In the genomic region with DNA sequence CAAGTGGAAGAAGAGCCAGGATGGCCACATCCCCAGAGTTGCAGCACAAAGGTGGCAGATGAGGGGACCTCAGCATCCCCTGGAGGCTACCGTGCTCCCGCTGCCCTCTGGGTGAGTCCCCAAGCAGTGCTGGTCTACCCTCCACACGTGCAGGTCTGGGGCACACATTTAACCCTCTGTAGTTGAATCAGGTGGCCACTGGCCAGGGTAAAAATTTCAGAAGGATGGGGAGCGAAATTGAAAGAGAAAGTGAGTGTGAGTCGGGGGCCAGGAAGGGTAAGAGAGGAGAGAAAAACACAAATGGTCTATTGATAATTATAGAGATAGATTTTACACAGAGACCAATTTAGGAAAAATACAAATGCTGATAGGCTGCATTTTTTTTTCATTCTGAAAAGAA, we compare ENCODE assay signal across 12 cellular contexts.
DNase-seq lines count a peak whose midpoint lies in the region; ATAC-seq lines count a peak whose summit lies in the region.
"Had no signal": no experiment of that assay in that cellular context is flagged by ENCODE, and none has a peak within 500 bp of the region (broad histone marks: within the 10 kb centered on the region; RNA-seq: fewer than 3 reads in every experiment).

No MANE protein-coding gene starts in this region.

- peaks cover 3% of the 10 kb centered on the region for H3K27me3 Mint-ChIP-seq in T-helper 1 cell treated with Interleukin-12 subunit alpha and Interleukin-12 subunit beta and Interleukin-4 antibody, amounts not matched to agents 30 μg/mL and 1 μg/mL, for 36 hours (ENCODE audit: low read depth)

- H3K9me3 ChIP-seq in effector memory CD4-positive, alpha-beta T cell (ENCODE audit: control insufficient read depth, low read length), result no peaks in the 10 kb centered on the region

- no peaks in the 10 kb centered on the region for H3K36me3 Mint-ChIP-seq in T-helper 1 cell treated with Interleukin-12 subunit alpha and Interleukin-12 subunit beta and Interleukin-4 antibody, amounts not matched to agents 30 μg/mL and 1 μg/mL, for 36 hours (ENCODE audit: low read depth)
- no peaks in the 10 kb centered on the region for H3K36me3 Mint-ChIP-seq in stimulated activated effector memory CD8-positive, alpha-beta T cell treated with anti-CD3 and anti-CD28 coated beads, Interleukin-12 subunit alpha, Interleukin-12 subunit beta, amount 100 ng/mL, for 72 hours

- ATAC-seq in HG02623 (IDR thresholded peaks at IDR 0.05; ENCODE audit: unreplicated experiment) (peak; percentile 22), HG03439 (IDR thresholded peaks at IDR 0.05; ENCODE audit: unreplicated experiment) (peak; percentile 30)
- ATAC-seq in stimulated activated effector memory CD8-positive, alpha-beta T cell treated with anti-CD3 and anti-CD28 coated beads, Interleukin-12 subunit alpha, Interleukin-12 subunit beta, amount 100 ng/mL, for 72 hours, result no peak

- H3K4me3 Mint-ChIP-seq in T-helper 1 cell treated with Interleukin-12 subunit alpha and Interleukin-12 subunit beta and Interleukin-4 antibody, amounts not matched to agents 30 μg/mL and 1 μg/mL, for 36 hours, result peak overlapping the region; percentile 9
- peak overlapping the region; percentile 11 for H3K4me3 Mint-ChIP-seq in stimulated activated effector memory CD8-positive, alpha-beta T cell treated with anti-CD3 and anti-CD28 coated beads, Interleukin-12 subunit alpha, Interleukin-12 subunit beta, amount 100 ng/mL, for 72 hours
- H3K4me3 Mint-ChIP-seq: activated naive CD8-positive, alpha-beta T cell had no signal

- no peaks in the 10 kb centered on the region for H3K36me3 ChIP-seq in effector memory CD4-positive, alpha-beta T cell (ENCODE audit: control insufficient read depth, insufficient read depth, low read length)

- no peaks in the 10 kb centered on the region for H3K4me1 ChIP-seq in effector memory CD4-positive, alpha-beta T cell (ENCODE audit: control insufficient read depth, insufficient read depth, low read length, poor library complexity, severe bottlenecking)

- no peak overlapping the region for H3K27ac ChIP-seq in effector memory CD4-positive, alpha-beta T cell (ENCODE audit: insufficient read depth, low read length, poor library complexity, severe bottlenecking)
- H3K27ac ChIP-seq: 22Rv1 had no signal

- peaks cover 7% of the 10 kb centered on the region for H3K4me1 Mint-ChIP-seq in T-helper 1 cell treated with Interleukin-12 subunit alpha and Interleukin-12 subunit beta and Interleukin-4 antibody, amounts not matched to agents 30 μg/mL and 1 μg/mL, for 36 hours (ENCODE audit: low read depth)
- H3K4me1 Mint-ChIP-seq in stimulated activated effector memory CD8-positive, alpha-beta T cell treated with anti-CD3 and anti-CD28 coated beads, Interleukin-12 subunit alpha, Interleukin-12 subunit beta, amount 100 ng/mL, for 72 hours, result peaks cover 13% of the 10 kb centered on the region

- H3K4me3 ChIP-seq in effector memory CD4-positive, alpha-beta T cell (ENCODE audit: insufficient read depth, low read depth, low read length, poor library complexity, severe bottlenecking), result no peak overlapping the region

- H3K9me3 Mint-ChIP-seq in T-helper 1 cell treated with Interleukin-12 subunit alpha and Interleukin-12 subunit beta and Interleukin-4 antibody, amounts not matched to agents 30 μg/mL and 1 μg/mL, for 36 hours, result no peaks in the 10 kb centered on the region
- H3K9me3 Mint-ChIP-seq in stimulated activated effector memory CD8-positive, alpha-beta T cell treated with anti-CD3 and anti-CD28 coated beads, Interleukin-12 subunit alpha, Interleukin-12 subunit beta, amount 100 ng/mL, for 72 hours, result no peaks in the 10 kb centered on the region

- no peaks in the 10 kb centered on the region for H3K27me3 ChIP-seq in effector memory CD4-positive, alpha-beta T cell (replicated peaks; ENCODE audit: control insufficient read depth, insufficient read depth, low read length, poor library complexity, severe bottlenecking)

- DNase-seq in T-helper 1 cell, result no peak
- no peak for DNase-seq in stimulated activated effector memory CD8-positive, alpha-beta T cell treated with anti-CD3 and anti-CD28 coated beads, Interleukin-12 subunit alpha, Interleukin-12 subunit beta, amount 100 ng/mL, for 72 hours (ENCODE audit: low spot score in 2 of 2)
- no peak for DNase-seq in dermis blood vessel endothelial cell
- DNase-seq in foreskin melanocyte, result no peak
- DNase-seq in effector memory CD4-positive, alpha-beta T cell, result no peak
- DNase-seq: DND-41, NCI-H1417 treated with DMSO at 0.1 percent for 48 hours had no signal

- no peak overlapping the region for H3K27ac Mint-ChIP-seq in T-helper 1 cell treated with Interleukin-12 subunit alpha and Interleukin-12 subunit beta and Interleukin-4 antibody, amounts not matched to agents 30 μg/mL and 1 μg/mL, for 36 hours
- no peak overlapping the region for H3K27ac Mint-ChIP-seq in stimulated activated effector memory CD8-positive, alpha-beta T cell treated with anti-CD3 and anti-CD28 coated beads, Interleukin-12 subunit alpha, Interleukin-12 subunit beta, amount 100 ng/mL, for 72 hours
- H3K27ac Mint-ChIP-seq: activated naive CD8-positive, alpha-beta T cell had no signal
